18 cellular contexts compared by ENCODE assay signal in genomic region chr2:69973335-69973735, GRCh38. TPM values are rescaled to one million over a fixed set of nuclear protein-coding genes. Genes with fewer than 3 reads are reported as not detected.
A peak's percentile ranks its signal among the peaks of the same experiment; 100 is the strongest.
DNase-seq lines count a peak whose midpoint lies in the region; ATAC-seq and TF ChIP-seq lines count a peak whose summit lies in the region.
"Had no signal": no experiment of that assay in that cellular context is flagged by ENCODE, and none has a peak within 500 bp of the region (broad histone marks: within the 10 kb centered on the region; RNA-seq: fewer than 3 reads in every experiment).

No MANE protein-coding gene starts in this region.

- no peaks in the 10 kb centered on the region for H3K36me3 ChIP-seq in left lung

- H3K4me3 Mint-ChIP-seq in activated T-helper 2 cell treated with anti-CD3 and anti-CD28 coated beads, Interferon-gamma antibody, Interleukin-2, Interleukin-4, amounts not matched to agents 10 μg/mL and 5 μg/mL and 100 μg/mL, durations not matched to agents 14 hours and 24 hours and 36 hours (ENCODE audit: low read depth) = no peak overlapping the region
- H3K4me3 Mint-ChIP-seq: activated naive CD8-positive, alpha-beta T cell treated with anti-CD3 and anti-CD28 coated beads, Interleukin-2, amount 50 U/mL, for 24 hours had no signal

- H3K27ac Mint-ChIP-seq in activated T-helper 2 cell treated with anti-CD3 and anti-CD28 coated beads, Interferon-gamma antibody, Interleukin-2, Interleukin-4, amounts not matched to agents 10 μg/mL and 5 μg/mL and 100 μg/mL, durations not matched to agents 14 hours and 24 hours and 36 hours = no peak overlapping the region
- H3K27ac Mint-ChIP-seq: activated naive CD8-positive, alpha-beta T cell treated with anti-CD3 and anti-CD28 coated beads, Interleukin-2, amount 50 U/mL, for 24 hours had no signal

- H3K9me3 Mint-ChIP-seq in activated T-helper 2 cell treated with anti-CD3 and anti-CD28 coated beads, Interferon-gamma antibody, Interleukin-2, Interleukin-4, amounts not matched to agents 10 μg/mL and 5 μg/mL and 100 μg/mL, durations not matched to agents 14 hours and 24 hours and 36 hours = no peaks in the 10 kb centered on the region
- H3K9me3 Mint-ChIP-seq: activated naive CD8-positive, alpha-beta T cell treated with anti-CD3 and anti-CD28 coated beads, Interleukin-2, amount 50 U/mL, for 24 hours had no signal

- H3K27me3 ChIP-seq in left lung = no peaks in the 10 kb centered on the region

- ATAC-seq in left lung = peak; percentile 81
- ATAC-seq: activated naive CD8-positive, alpha-beta T cell treated with anti-CD3 and anti-CD28 coated beads, Interleukin-2, amount 50 U/mL, for 24 hours had no signal

- H3K4me1 Mint-ChIP-seq in activated T-helper 2 cell treated with anti-CD3 and anti-CD28 coated beads, Interferon-gamma antibody, Interleukin-2, Interleukin-4, amounts not matched to agents 10 μg/mL and 5 μg/mL and 100 μg/mL, durations not matched to agents 14 hours and 24 hours and 36 hours (ENCODE audit: low read depth) = peaks cover 17% of the 10 kb centered on the region

- peak; percentile 48 for DNase-seq in AG08396 (ENCODE audit: low spot score)
- peak; percentile 69 for DNase-seq in LHCN-M2 (ENCODE audit: low read depth)
- peak; percentile 71 for DNase-seq in choroid plexus epithelial cell (ENCODE audit: low read depth)
- DNase-seq in left lung = no peak
- DNase-seq in activated T-helper 2 cell treated with anti-CD3 and anti-CD28 coated beads, Interferon-gamma antibody, Interleukin-2, Interleukin-4, amounts not matched to agents 10 μg/mL and 5 μg/mL and 100 μg/mL, durations not matched to agents 14 hours and 24 hours and 36 hours (ENCODE audit: low spot score) = no peak
- no peak for DNase-seq in SKM-1 treated with dmso at 0.1 percent for 144 hours (lab: John Stamatoyannopoulos, UW; ENCODE audit: unreplicated experiment)
- no peak for DNase-seq in NCI-H82 (lab: John Stamatoyannopoulos, UW)
- no peak for DNase-seq in NCI-H187 treated with DMSO at 0.1 percent for 48 hours (lab: John Stamatoyannopoulos, UW)
- DNase-seq: activated CD4-positive, alpha-beta T cell treated with anti-CD3 and anti-CD28 coated beads, Interleukin-2, amount 50 U/mL, for 1 hour; activated naive CD8-positive, alpha-beta T cell treated with anti-CD3 and anti-CD28 coated beads, Interleukin-2, amount 50 U/mL, for 24 hours; Calu3; GF-D8; NCI-H1417 treated with DMSO at 0.1 percent for 48 hours; NCI-H345; occipital lobe; stimulated activated CD4-positive, alpha-beta T cell treated with anti-CD3 and anti-CD28 coated beads, Interleukin-4, amount 100 ng/mL, for 4 hours; T-helper 9 cell; trophoblast cell had no signal

- H3K36me3 Mint-ChIP-seq in activated T-helper 2 cell treated with anti-CD3 and anti-CD28 coated beads, Interferon-gamma antibody, Interleukin-2, Interleukin-4, amounts not matched to agents 10 μg/mL and 5 μg/mL and 100 μg/mL, durations not matched to agents 14 hours and 24 hours and 36 hours (ENCODE audit: low read depth) = no peaks in the 10 kb centered on the region

- H3K4me3 ChIP-seq in choroid plexus epithelial cell (ENCODE audit: low read depth, low read length) (no peak overlapping the region), left lung (no peak overlapping the region)

- H3K27ac ChIP-seq in left lung = no peak overlapping the region

- TF ChIP-seq CTCF in choroid plexus epithelial cell (conservative IDR thresholded peaks at IDR 0.05; ENCODE audit: low read depth, low read length) = no peak
- no peak for TF ChIP-seq CTCF in left lung (IDR thresholded peaks at IDR 0.05)

- intact Hi-C loops in left lung (cut with DNase I) = no loop called here
- intact Hi-C loops in activated T-helper 2 cell treated with anti-CD3 and anti-CD28 coated beads, Interferon-gamma antibody, Interleukin-2, Interleukin-4, amounts not matched to agents 10 μg/mL and 5 μg/mL and 100 μg/mL, durations not matched to agents 14 hours and 24 hours and 36 hours (cut with micrococcal nuclease) = no loop called here

- H3K4me1 ChIP-seq in left lung = peaks cover 0 to 30% of the 10 kb centered on the region in 2 donors

- H3K9me3 ChIP-seq in left lung = no peaks in the 10 kb centered on the region

- peaks cover 4% of the 10 kb centered on the region for H3K27me3 Mint-ChIP-seq in activated T-helper 2 cell treated with anti-CD3 and anti-CD28 coated beads, Interferon-gamma antibody, Interleukin-2, Interleukin-4, amounts not matched to agents 10 μg/mL and 5 μg/mL and 100 μg/mL, durations not matched to agents 14 hours and 24 hours and 36 hours (ENCODE audit: low read depth)
- H3K27me3 Mint-ChIP-seq: activated naive CD8-positive, alpha-beta T cell treated with anti-CD3 and anti-CD28 coated beads, Interleukin-2, amount 50 U/mL, for 24 hours had no signal

RNA-seq across cellular contexts. Expression of gene ASPRV1, which starts 11.9 kb away (rescaled TPM):
- total RNA-seq in LHCN-M2 (2014; rRNA removed) (0.34 TPM in 1 of 2 replicates, not detected in the other), left lung (1 to 10 TPM in 1 of 2 donors, under 1 TPM in 1; 0.73 to 1.2 TPM)
- 0.16 TPM for polyA plus RNA-seq in LHCN-M2 (2012)
- total RNA-seq in activated T-helper 2 cell treated with anti-CD3 and anti-CD28 coated beads, Interferon-gamma antibody, Interleukin-2, Interleukin-4, amounts not matched to agents 10 μg/mL and 5 μg/mL and 100 μg/mL, durations not matched to agents 14 hours and 24 hours and 36 hours = 1.0 and 1.1 TPM in 2 replicates

RNA-seq across cellular contexts. Expression of gene MXD1, which starts 58.4 kb away (rescaled TPM):
- 0.83 and 1.8 TPM in 2 replicates for total RNA-seq in LHCN-M2 (2014; rRNA removed)
- polyA plus RNA-seq in LHCN-M2 (2012) = 1.1 TPM
- total RNA-seq in left lung = 10 to 100 TPM; 26.3 to 82.4 TPM
- 10.0 and 12.1 TPM in 2 replicates for total RNA-seq in activated T-helper 2 cell treated with anti-CD3 and anti-CD28 coated beads, Interferon-gamma antibody, Interleukin-2, Interleukin-4, amounts not matched to agents 10 μg/mL and 5 μg/mL and 100 μg/mL, durations not matched to agents 14 hours and 24 hours and 36 hours

Comparison
In these comparisons a context has a peak if more than half of its experiments do, and no peak if none do; other contexts are left out.
1. DNase-seq: peak in AG08396 (single experiment), LHCN-M2 (single experiment) and choroid plexus epithelial cell (single experiment); none in left lung (0 of 2), activated T-helper 2 cell treated with anti-CD3 and anti-CD28 coated beads, Interferon-gamma antibody, Interleukin-2, Interleukin-4, amounts not matched to agents 10 μg/mL and 5 μg/mL and 100 μg/mL, durations not matched to agents 14 hours and 24 hours and 36 hours (single experiment), SKM-1 treated with dmso at 0.1 percent for 144 hours (single experiment), NCI-H82 (single experiment) and NCI-H187 treated with DMSO at 0.1 percent for 48 hours (single experiment).